19 cellular contexts compared by ENCODE assay signal in the genomic region with DNA sequence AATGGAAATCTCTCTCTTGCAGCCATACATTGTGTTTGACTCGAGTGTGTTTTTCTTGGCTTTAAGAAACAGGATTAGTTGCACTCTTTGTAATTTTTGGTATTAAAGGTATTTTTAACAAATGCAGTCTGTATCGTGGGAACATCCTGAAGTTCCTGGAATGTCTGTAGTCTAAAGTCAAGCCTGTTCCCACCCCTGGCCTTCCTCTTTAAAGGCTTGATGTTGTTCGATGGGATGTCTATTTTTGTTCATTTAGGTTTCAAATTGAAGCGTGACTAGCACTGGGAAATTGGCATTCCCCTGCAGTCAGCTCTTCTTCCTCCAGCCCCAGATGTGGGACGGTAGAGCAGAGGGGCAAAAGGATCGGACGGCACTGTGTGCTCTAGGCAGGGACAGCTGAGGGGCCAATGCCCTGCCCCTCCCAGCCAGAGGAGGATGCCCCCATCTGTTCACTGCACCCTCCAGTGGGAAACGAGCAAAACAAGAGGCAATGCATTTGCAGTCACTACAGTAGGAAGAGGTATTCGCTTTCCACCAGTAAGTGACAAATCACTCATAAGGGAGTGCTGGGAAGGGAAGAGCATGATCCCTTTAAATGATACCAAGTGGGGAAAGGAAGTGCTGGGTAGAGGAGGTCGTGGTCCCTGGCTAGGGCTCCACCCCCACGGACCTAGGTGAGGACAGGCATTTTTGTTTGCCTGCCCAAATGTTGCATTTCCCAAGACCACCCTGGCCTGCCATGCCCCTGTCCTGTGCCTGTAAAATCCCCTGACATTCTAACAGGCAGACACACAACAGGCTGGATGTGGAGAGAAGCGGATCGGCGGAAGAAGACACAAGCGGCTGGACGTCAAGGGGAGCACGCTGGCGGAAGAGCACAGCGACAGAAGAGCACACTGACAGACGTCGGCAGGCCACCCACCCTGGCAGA. TPM values are rescaled to one million over a fixed set of nuclear protein-coding genes. Genes with fewer than 3 reads are reported as not detected.
DNase-seq lines count a peak whose midpoint lies in the region; ATAC-seq, FAIRE-seq and TF ChIP-seq lines count a peak whose summit lies in the region.
"Had no signal": no experiment of that assay in that cellular context is flagged by ENCODE, and none has a peak within 500 bp of the region (broad histone marks: within the 10 kb centered on the region; RNA-seq: fewer than 3 reads in every experiment).

No MANE protein-coding gene starts in this region.

- H3K4me3 ChIP-seq in BLaER1 (no peak overlapping the region), endodermal cell (ENCODE audit: low read length) (no peak overlapping the region), osteoblast (ENCODE audit: insufficient read depth, low read length) (peak overlapping the region; percentile 6), body of pancreas (no peak overlapping the region), Peyer's patch (no peak overlapping the region)
- H3K4me3 ChIP-seq: adrenal gland, dorsolateral prefrontal cortex, left lung, MG63, prostate gland had no signal

- no peaks in the 10 kb centered on the region for H3K79me2 ChIP-seq in osteoblast (ENCODE audit: insufficient read depth, low read length)

- H3K9ac ChIP-seq in BLaER1: no peak overlapping the region
- H3K9ac ChIP-seq in endodermal cell (ENCODE audit: extremely low read depth, low read length, poor library complexity, severe bottlenecking): no peak overlapping the region

- H3K36me3 ChIP-seq in BLaER1 (no peaks in the 10 kb centered on the region), endodermal cell (ENCODE audit: control insufficient read depth, insufficient read depth, low read length) (no peaks in the 10 kb centered on the region), osteoblast (ENCODE audit: insufficient read depth, low read length) (no peaks in the 10 kb centered on the region), body of pancreas (replicated peaks in 1 of 2; ENCODE audit: insufficient read depth in 1 of 2, low read depth in 2 of 2) (no peaks in the 10 kb centered on the region), Peyer's patch (no peaks in the 10 kb centered on the region)
- H3K36me3 ChIP-seq: adrenal gland, left lung, MG63, prostate gland had no signal

- intact Hi-C loops in body of pancreas (cut with DNase I): no loop called here

- 85 to 88% methylated on average over 11 to 21 of the region's 21 CpGs for WGBS in endodermal cell (ENCODE audit: insufficient coverage in 1 of 2, insufficient read length in 1 of 2), 2 experiments
- WGBS in body of pancreas, 2 donors: 62 to 65% methylated on average over 21 of the region's 21 CpGs

- DNase-seq in T-helper 17 cell (no peak), endodermal cell (peak; percentile 24), osteoblast (ENCODE audit: insufficient read length, low spot score, missing footprints) (peak; percentile 90), body of pancreas (no peak), Peyer's patch (no peak), GM19239 (ENCODE audit: insufficient read length, low spot score) (no peak), NCI-H524 treated with DMSO at 0.1 percent for 48 hours (lab: John Stamatoyannopoulos, UW) (no peak)
- DNase-seq: DMS79 treated with DMSO at 0.1 percent for 48 hours, dorsolateral prefrontal cortex, left lung, MG63, NCI-H187, NCI-H510A had no signal

- 0 out of 2 replicates have a peak overlapping the region, but pooled peaks have one; percentile 42 for H3K4me2 ChIP-seq in BLaER1
- peak overlapping the region; percentile 37 for H3K4me2 ChIP-seq in osteoblast (ENCODE audit: insufficient read depth, low read length)

- FAIRE-seq in GM19239 (lab: Jason Lieb, UNC): no peak
- FAIRE-seq: HTR-8/SVneo had no signal

- peak overlapping the region; percentile 59 for H3K27ac Mint-ChIP-seq in T-helper 17 cell
- no peak overlapping the region for H3K27ac Mint-ChIP-seq in endodermal cell
- H3K27ac Mint-ChIP-seq: activated T-helper 17 cell treated with anti-CD3 and anti-CD28 coated beads, Interleukin-2, amount 50 U/mL, for 72 hours had no signal

- peaks cover 2% of the 10 kb centered on the region for H3K9me3 Mint-ChIP-seq in endodermal cell
- H3K9me3 Mint-ChIP-seq: activated T-helper 17 cell treated with anti-CD3 and anti-CD28 coated beads, Interleukin-2, amount 50 U/mL, for 72 hours had no signal

- H3K4me1 ChIP-seq in BLaER1 (peaks cover 45% of the 10 kb centered on the region), endodermal cell (ENCODE audit: control insufficient read depth, insufficient read depth, low read length) (no peaks in the 10 kb centered on the region), osteoblast (ENCODE audit: insufficient read depth, low read length) (peaks cover 32% of the 10 kb centered on the region), body of pancreas (no peaks in the 10 kb centered on the region), Peyer's patch (no peaks in the 10 kb centered on the region)
- H3K4me1 ChIP-seq: left lung, prostate gland had no signal

- no peak overlapping the region for H3K4me3 Mint-ChIP-seq in T-helper 17 cell
- no peak overlapping the region for H3K4me3 Mint-ChIP-seq in endodermal cell
- H3K4me3 Mint-ChIP-seq: activated T-helper 17 cell treated with anti-CD3 and anti-CD28 coated beads, Interleukin-2, amount 50 U/mL, for 72 hours had no signal

- H4K20me1 ChIP-seq in BLaER1 (no peaks in the 10 kb centered on the region), osteoblast (ENCODE audit: insufficient read depth, low read length) (peaks cover 2% of the 10 kb centered on the region)

- H3K27me3 Mint-ChIP-seq in T-helper 17 cell (peaks cover 36% of the 10 kb centered on the region), endodermal cell (ENCODE audit: insufficient read depth) (peaks cover 2% of the 10 kb centered on the region)

- TF ChIP-seq POLR2A in body of pancreas (IDR thresholded peaks at IDR 0.05) (no peak), Peyer's patch (IDR thresholded peaks at IDR 0.05) (no peak)

- no peaks in the 10 kb centered on the region for H3K27me3 ChIP-seq in BLaER1
- no peaks in the 10 kb centered on the region for H3K27me3 ChIP-seq in endodermal cell (ENCODE audit: control insufficient read depth, insufficient read depth, low read length, poor library complexity, severe bottlenecking)
- H3K27me3 ChIP-seq in osteoblast (ENCODE audit: insufficient read depth, low read length): peaks cover 2% of the 10 kb centered on the region
- no peaks in the 10 kb centered on the region for H3K27me3 ChIP-seq in body of pancreas
- no peaks in the 10 kb centered on the region for H3K27me3 ChIP-seq in Peyer's patch
- H3K27me3 ChIP-seq: adrenal gland, dorsolateral prefrontal cortex, MG63 had no signal

- H3K27ac ChIP-seq in BLaER1 (no peak overlapping the region), endodermal cell (ENCODE audit: low read depth, low read length) (no peak overlapping the region), osteoblast (ENCODE audit: low read depth, low read length) (peak overlapping the region; percentile 41), body of pancreas (no peak overlapping the region), Peyer's patch (no peak overlapping the region)
- H3K27ac ChIP-seq: adrenal gland, left lung, prostate gland had no signal

- H3K9me3 ChIP-seq in BLaER1 (peaks cover 8% of the 10 kb centered on the region), T-helper 17 cell (ENCODE audit: control insufficient read depth, low read length, poor library complexity, severe bottlenecking) (no peaks in the 10 kb centered on the region), endodermal cell (ENCODE audit: control insufficient read depth, low read length) (no peaks in the 10 kb centered on the region), osteoblast (ENCODE audit: low read depth, low read length) (peaks cover 2% of the 10 kb centered on the region), body of pancreas (no peaks in the 10 kb centered on the region), Peyer's patch (no peaks in the 10 kb centered on the region)
- H3K9me3 ChIP-seq: adrenal gland, left lung, MG63, prostate gland had no signal

- no peak for ATAC-seq in T-helper 17 cell
- ATAC-seq in body of pancreas: no peak
- ATAC-seq: activated T-helper 17 cell treated with anti-CD3 and anti-CD28 coated beads, Interleukin-2, amount 50 U/mL, for 72 hours; left lung had no signal

- H3K4me1 Mint-ChIP-seq in T-helper 17 cell (peaks cover 5% of the 10 kb centered on the region), endodermal cell (peaks cover 3% of the 10 kb centered on the region)
- H3K4me1 Mint-ChIP-seq: activated T-helper 17 cell treated with anti-CD3 and anti-CD28 coated beads, Interleukin-2, amount 50 U/mL, for 72 hours had no signal

- no peaks in the 10 kb centered on the region for H3K36me3 Mint-ChIP-seq in T-helper 17 cell (ENCODE audit: low read depth)
- H3K36me3 Mint-ChIP-seq in endodermal cell (ENCODE audit: low read depth): no peaks in the 10 kb centered on the region

- no peak overlapping the region for H2AFZ ChIP-seq in osteoblast (ENCODE audit: low read length)

- TF ChIP-seq CTCF in endodermal cell (conservative IDR thresholded peaks at IDR 0.05) (no peak), osteoblast (IDR thresholded peaks at IDR 0.05; ENCODE audit: extremely low read depth, low read depth, low read length) (no peak), body of pancreas (IDR thresholded peaks at IDR 0.05) (no peak), Peyer's patch (IDR thresholded peaks at IDR 0.05) (no peak)

RNA-seq across cellular contexts. Expression of a gene that starts 47.4 kb away (rescaled TPM):
- total RNA-seq in T-helper 17 cell (10 to 100 TPM in 1 of 2 donors, 1 to 10 TPM in 1; 2.8 to 54.7 TPM), endodermal cell (10 to 100 TPM in 1 of 2 donors, 1 to 10 TPM in 1; 9.8 to 20.0 TPM), osteoblast (11.2 and 14.5 TPM in 2 replicates), body of pancreas (10 to 100 TPM; 15.0 to 15.2 TPM), Peyer's patch (10 to 100 TPM in 1 of 4 donors, 1 to 10 TPM in 3; 2.8 to 20.6 (median 5.0) TPM)
- polyA plus RNA-seq in endodermal cell (2013, experiment 1 of 2): 45.2 TPM
- polyA plus RNA-seq in endodermal cell (2013, experiment 2 of 2): 45.0 TPM
- total RNA-seq: OCI-LY7 had no signal

RNA-seq across cellular contexts. Expression of a gene that starts 56.4 kb away (rescaled TPM):
- total RNA-seq in T-helper 17 cell (100 to 1,000 TPM in 1 of 2 donors, 1 to 10 TPM in 1; 3.5 to 113 TPM), endodermal cell (under 1 TPM; 0.48 to 0.62 TPM), osteoblast (0.88 and 1.8 TPM in 2 replicates), body of pancreas (10 to 100 TPM in 1 of 2 donors, 1 to 10 TPM in 1; 6.2 to 29.7 TPM), Peyer's patch (1 to 10 TPM; 1.1 to 9.1 (median 2.0) TPM)
- polyA plus RNA-seq in endodermal cell (2013, experiment 1 of 2): 4.2 TPM
- 5.0 TPM for polyA plus RNA-seq in endodermal cell (2013, experiment 2 of 2)
- total RNA-seq: activated T-helper 17 cell treated with anti-CD3 and anti-CD28 coated beads, Interleukin-2, amount 50 U/mL, for 72 hours; OCI-LY7 had no signal

Comparison
In these comparisons a context has a peak if more than half of its experiments do, and no peak if none do; other contexts are left out.
1. DNase-seq: peak in endodermal cell (single experiment) and osteoblast (single experiment); none in T-helper 17 cell (0 of 3), body of pancreas (0 of 4), Peyer's patch (0 of 3), GM19239 (single experiment) and NCI-H524 treated with DMSO at 0.1 percent for 48 hours (single experiment).